ENCODE assay signal across 29 cellular contexts in the genomic region with DNA sequence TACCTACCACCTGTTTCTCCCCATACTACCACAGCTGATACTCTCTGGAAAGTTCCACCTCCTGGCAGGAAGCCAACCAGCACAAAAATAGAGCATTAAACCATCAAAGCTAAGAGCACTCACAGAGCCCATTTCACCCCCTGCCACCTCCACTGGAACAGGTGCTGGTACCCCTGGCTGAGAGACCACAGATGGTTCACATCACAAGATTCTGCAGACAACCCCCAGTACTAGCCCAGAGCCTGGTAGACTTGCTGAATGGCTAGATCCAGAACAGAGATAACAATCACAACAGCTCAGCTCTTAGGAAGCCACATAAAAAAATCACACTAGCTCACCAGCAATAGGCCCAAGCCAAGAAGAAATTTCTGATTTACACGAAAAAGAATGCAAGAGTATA.
"Had no signal": no experiment of that assay in that cellular context is flagged by ENCODE, and none has a peak within 500 bp of the region (broad histone marks: within the 10 kb centered on the region; RNA-seq: fewer than 3 reads in every experiment).

No MANE protein-coding gene starts in this region.

- H3K79me2 ChIP-seq: hepatocyte had no signal

- FAIRE-seq: astrocyte, endothelial cell of umbilical vein had no signal

- H3K4me3 ChIP-seq: coronary artery, gastroesophageal sphincter, hepatocyte, ovary, skin epidermis, testis, transverse colon had no signal

- ATAC-seq: effector memory CD8-positive, alpha-beta T cell; gastroesophageal sphincter; left cardiac atrium; left ventricle myocardium superior; sciatic nerve; stimulated activated naive CD8-positive, alpha-beta T cell treated with anti-CD3 and anti-CD28 coated beads, Interleukin-15, Interleukin-2, amounts not matched to agents 100 U/mL and 50 U/mL, for 24 hours had no signal

- H3K36me3 ChIP-seq: brain microvascular endothelial cell, gastroesophageal sphincter, ovary, transverse colon, WERI-Rb-1 had no signal

- H3K27ac ChIP-seq: brain microvascular endothelial cell, coronary artery, gastroesophageal sphincter, hepatocyte, ovary, skin epidermis, testis, transverse colon, WERI-Rb-1 had no signal

- H3K9me3 ChIP-seq: ovary, testis, transverse colon had no signal

- H2AFZ ChIP-seq: hepatocyte had no signal

- DNase-seq: activated CD4-positive, alpha-beta memory T cell treated with anti-CD3 and anti-CD28 coated beads for 36 hours; activated CD4-positive, alpha-beta T cell treated with anti-CD3 and anti-CD28 coated beads, Interleukin-2, amount 10 ng/mL, durations not matched to agents 24 days and 14 days; activated CD4-positive, CD25-positive, alpha-beta regulatory T cell treated with anti-CD3 and anti-CD28 coated beads, Interleukin-2, amount 50 U/mL, for 72 hours; activated CD8-positive, alpha-beta memory T cell treated with anti-CD3 and anti-CD28 coated beads, Interleukin-2, amount 50 U/mL, for 4 hours; activated effector memory CD4-positive, alpha-beta T cell treated with anti-CD3 and anti-CD28 coated beads, Interleukin-2, amount 50 U/mL, for 16 hours; activated naive CD4-positive, alpha-beta T cell treated with anti-CD3 and anti-CD28 coated beads, Interleukin-2, amount 10 ng/mL, durations not matched to agents 7 days and 5 days; activated naive CD8-positive, alpha-beta T cell treated with anti-CD3 and anti-CD28 coated beads, Interleukin-2, amount 10 ng/mL, durations not matched to agents 7 days and 5 days; activated T-cell treated with anti-CD3 and anti-CD28 coated beads, Interleukin-2, amount 50 U/mL, for 1 hour; amniotic stem cell; brain microvascular endothelial cell; effector memory CD8-positive, alpha-beta T cell; islet precursor cell; left cardiac atrium; left ventricle myocardium superior; naive B cell; ovary; stimulated activated CD4-positive, alpha-beta T cell treated with anti-CD3 and anti-CD28 coated beads, Interleukin-12 subunit alpha, Interleukin-12 subunit beta, amount 100 ng/mL, for 4 hours; stimulated activated CD4-positive, alpha-beta T cell treated with anti-CD3 and anti-CD28 coated beads, Interleukin-4, amount 100 ng/mL, for 1 hour; stimulated activated naive CD8-positive, alpha-beta T cell treated with anti-CD3 and anti-CD28 coated beads, Interleukin-15, Interleukin-2, amounts not matched to agents 100 U/mL and 50 U/mL, for 24 hours; testis; transverse colon; WERI-Rb-1 had no signal

- H3K4me1 ChIP-seq: gastroesophageal sphincter, testis, transverse colon had no signal

- H3K27me3 ChIP-seq: brain microvascular endothelial cell, gastroesophageal sphincter, hepatocyte, ovary, testis, transverse colon had no signal

- H3K4me2 ChIP-seq: hepatocyte had no signal
